In the genomic region with DNA sequence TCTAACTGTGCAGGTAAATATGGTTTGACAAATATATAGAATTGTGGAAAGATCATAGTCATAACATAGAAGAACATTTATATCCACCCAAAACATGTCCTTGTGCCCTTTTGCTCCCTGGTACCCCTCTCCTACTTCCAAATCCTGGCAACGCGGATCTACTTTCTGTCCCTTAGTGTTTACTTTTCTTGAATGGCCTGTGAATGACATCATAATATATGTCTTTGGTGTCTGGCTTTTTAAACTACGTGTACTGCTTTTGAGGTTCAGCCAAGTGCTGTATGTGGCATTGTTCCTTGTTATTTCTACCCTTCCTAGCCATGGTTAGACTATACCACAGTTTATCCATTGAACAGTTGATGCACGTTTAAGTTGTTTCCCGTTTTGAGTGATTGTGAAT, we compare ENCODE assay signal across 17 cellular contexts.
DNase-seq lines count a peak whose midpoint lies in the region; ATAC-seq and TF ChIP-seq lines count a peak whose summit lies in the region.
"Had no signal": no experiment of that assay in that cellular context is flagged by ENCODE, and none has a peak within 500 bp of the region (broad histone marks: within the 10 kb centered on the region; RNA-seq: fewer than 3 reads in every experiment).

No MANE protein-coding gene starts in this region.

- WGBS in prostate gland = 37% methylated on average over 5 of the region's 5 CpGs

- H3K36me3 ChIP-seq in prostate gland = no peaks in the 10 kb centered on the region

- peaks cover 30% of the 10 kb centered on the region for H3K4me1 Mint-ChIP-seq in activated CD4-positive, alpha-beta T cell treated with anti-CD3 and anti-CD28 coated beads, Interleukin-2, amount 10 ng/mL, durations not matched to agents 24 days and 14 days
- peaks cover 49% of the 10 kb centered on the region for H3K4me1 Mint-ChIP-seq in WTC11

- H3K27ac ChIP-seq in prostate gland = peak overlapping the region; percentile 11 to 46
- H3K27ac ChIP-seq: C4-2B, SK-N-MC had no signal

- no peaks in the 10 kb centered on the region for H3K9me3 Mint-ChIP-seq in activated CD4-positive, alpha-beta T cell treated with anti-CD3 and anti-CD28 coated beads, Interleukin-2, amount 10 ng/mL, durations not matched to agents 24 days and 14 days
- H3K9me3 Mint-ChIP-seq in WTC11 = no peaks in the 10 kb centered on the region
- H3K9me3 Mint-ChIP-seq: IgD-negative memory B cell had no signal

- no peaks in the 10 kb centered on the region for H3K27me3 Mint-ChIP-seq in activated CD4-positive, alpha-beta T cell treated with anti-CD3 and anti-CD28 coated beads, Interleukin-2, amount 10 ng/mL, durations not matched to agents 24 days and 14 days
- no peaks in the 10 kb centered on the region for H3K27me3 Mint-ChIP-seq in WTC11 (ENCODE audit: low read depth)
- H3K27me3 Mint-ChIP-seq: IgD-negative memory B cell had no signal

- H3K27me3 ChIP-seq in prostate gland (replicated peaks; ENCODE audit: insufficient read depth) = no peaks in the 10 kb centered on the region

- H3K36me3 Mint-ChIP-seq in activated CD4-positive, alpha-beta T cell treated with anti-CD3 and anti-CD28 coated beads, Interleukin-2, amount 10 ng/mL, durations not matched to agents 24 days and 14 days (ENCODE audit: low read depth) = peaks cover 2% of the 10 kb centered on the region
- no peaks in the 10 kb centered on the region for H3K36me3 Mint-ChIP-seq in WTC11

- ATAC-seq in WTC11 (no peak), HG03520 (IDR thresholded peaks at IDR 0.05; ENCODE audit: unreplicated experiment) (no peak), HG03457 (IDR thresholded peaks at IDR 0.05; ENCODE audit: unreplicated experiment) (no peak)
- ATAC-seq: Panc1 had no signal

- no peak overlapping the region for H3K4me3 ChIP-seq in prostate gland
- H3K4me3 ChIP-seq: SK-N-MC had no signal

- POLR2A ChIA-PET in WTC11 (lab: Charles Lee) = no interaction called here

- H3K9me3 ChIP-seq in prostate gland = no peaks in the 10 kb centered on the region

- no peak overlapping the region for H3K27ac Mint-ChIP-seq in activated CD4-positive, alpha-beta T cell treated with anti-CD3 and anti-CD28 coated beads, Interleukin-2, amount 10 ng/mL, durations not matched to agents 24 days and 14 days
- H3K27ac Mint-ChIP-seq in WTC11 = peak overlapping the region; percentile 1; the same call in 1 of the 2 replicates
- H3K27ac Mint-ChIP-seq: IgD-negative memory B cell had no signal

- peak; percentile 39 for DNase-seq in activated CD4-positive, alpha-beta T cell treated with anti-CD3 and anti-CD28 coated beads, Interleukin-2, amount 10 ng/mL, durations not matched to agents 24 days and 14 days
- DNase-seq in activated CD4-positive, alpha-beta T cell treated with anti-CD3 and anti-CD28 coated beads for 4 hours = no peak
- DNase-seq in NCI-H2029 treated with DMSO at 0.1 percent for 48 hours (lab: John Stamatoyannopoulos, UW) (peak; percentile 5), WTC11 (ENCODE audit: low spot score) (no peak), prostate gland (ENCODE audit: low spot score) (peak; percentile 21), NCI-H2196 treated with DMSO at 0.1 percent for 48 hours (lab: John Stamatoyannopoulos, UW; ENCODE audit: unreplicated experiment) (no peak)
- DNase-seq: DMS 273 treated with DMSO at 0.1 percent for 48 hours, H7, Kasumi-1, NCI-H187 treated with DMSO at 0.1 percent for 48 hours, NCI-H226 had no signal

- TF ChIP-seq CTCF in WTC11 (IDR thresholded peaks at IDR 0.05) (no peak), prostate gland (IDR thresholded peaks at IDR 0.05) (no peak)

- no peak overlapping the region for H3K4me3 Mint-ChIP-seq in activated CD4-positive, alpha-beta T cell treated with anti-CD3 and anti-CD28 coated beads, Interleukin-2, amount 10 ng/mL, durations not matched to agents 24 days and 14 days
- no peak overlapping the region for H3K4me3 Mint-ChIP-seq in WTC11
- H3K4me3 Mint-ChIP-seq: IgD-negative memory B cell had no signal

- CTCF ChIA-PET in WTC11 (lab: Charles Lee) = interaction anchor here (4.4 kb wide), 1 partner anchor 68 kb away, joined by 45 read pairs; no protein-coding TSS in a partner anchor

- H3K4me1 ChIP-seq in prostate gland (replicated peaks) = no peaks in the 10 kb centered on the region

- intact Hi-C loops in activated CD4-positive, alpha-beta T cell treated with anti-CD3 and anti-CD28 coated beads, Interleukin-2, amount 10 ng/mL, durations not matched to agents 24 days and 14 days (cut with micrococcal nuclease) = loop anchor here (10.0 kb wide), 1 partner anchor 863 kb away; no protein-coding TSS in a partner anchor
- intact Hi-C loops in prostate gland (cut with DNase I) = no loop called here

- no peak for TF ChIP-seq POLR2A in prostate gland (IDR thresholded peaks at IDR 0.05)

TF ChIP-seq in WTC11, 78 proteins besides CTCF, POLR2A, EP300 and RAD21 (continues in another document):
- TF ChIP-seq SMAD3 (CRISPR knock-in tag; IDR thresholded peaks at IDR 0.05; ENCODE audit: borderline replicate concordance) (no peak), EMX1 (CRISPR knock-in tag; IDR thresholded peaks at IDR 0.05) (no peak), CREB1 (CRISPR knock-in tag; IDR thresholded peaks at IDR 0.05) (no peak), CREM (CRISPR knock-in tag; IDR thresholded peaks at IDR 0.05) (no peak), ZNF416 (CRISPR knock-in tag; IDR thresholded peaks at IDR 0.05) (no peak), ZNF138 (CRISPR knock-in tag; conservative IDR thresholded peaks at IDR 0.05) (no peak), NR3C1 (CRISPR knock-in tag; conservative IDR thresholded peaks at IDR 0.05; ENCODE audit: low read depth) (no peak)
- TF ChIP-seq, protein P1, sequence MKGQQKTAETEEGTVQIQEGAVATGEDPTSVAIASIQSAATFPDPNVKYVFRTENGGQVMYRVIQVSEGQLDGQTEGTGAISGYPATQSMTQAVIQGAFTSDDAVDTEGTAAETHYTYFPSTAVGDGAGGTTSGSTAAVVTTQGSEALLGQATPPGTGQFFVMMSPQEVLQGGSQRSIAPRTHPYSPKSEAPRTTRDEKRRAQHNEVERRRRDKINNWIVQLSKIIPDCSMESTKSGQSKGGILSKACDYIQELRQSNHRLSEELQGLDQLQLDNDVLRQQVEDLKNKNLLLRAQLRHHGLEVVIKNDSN (CRISPR knock-in tag; IDR thresholded peaks at IDR 0.05) = no peak
- TF ChIP-seq, protein P2, sequence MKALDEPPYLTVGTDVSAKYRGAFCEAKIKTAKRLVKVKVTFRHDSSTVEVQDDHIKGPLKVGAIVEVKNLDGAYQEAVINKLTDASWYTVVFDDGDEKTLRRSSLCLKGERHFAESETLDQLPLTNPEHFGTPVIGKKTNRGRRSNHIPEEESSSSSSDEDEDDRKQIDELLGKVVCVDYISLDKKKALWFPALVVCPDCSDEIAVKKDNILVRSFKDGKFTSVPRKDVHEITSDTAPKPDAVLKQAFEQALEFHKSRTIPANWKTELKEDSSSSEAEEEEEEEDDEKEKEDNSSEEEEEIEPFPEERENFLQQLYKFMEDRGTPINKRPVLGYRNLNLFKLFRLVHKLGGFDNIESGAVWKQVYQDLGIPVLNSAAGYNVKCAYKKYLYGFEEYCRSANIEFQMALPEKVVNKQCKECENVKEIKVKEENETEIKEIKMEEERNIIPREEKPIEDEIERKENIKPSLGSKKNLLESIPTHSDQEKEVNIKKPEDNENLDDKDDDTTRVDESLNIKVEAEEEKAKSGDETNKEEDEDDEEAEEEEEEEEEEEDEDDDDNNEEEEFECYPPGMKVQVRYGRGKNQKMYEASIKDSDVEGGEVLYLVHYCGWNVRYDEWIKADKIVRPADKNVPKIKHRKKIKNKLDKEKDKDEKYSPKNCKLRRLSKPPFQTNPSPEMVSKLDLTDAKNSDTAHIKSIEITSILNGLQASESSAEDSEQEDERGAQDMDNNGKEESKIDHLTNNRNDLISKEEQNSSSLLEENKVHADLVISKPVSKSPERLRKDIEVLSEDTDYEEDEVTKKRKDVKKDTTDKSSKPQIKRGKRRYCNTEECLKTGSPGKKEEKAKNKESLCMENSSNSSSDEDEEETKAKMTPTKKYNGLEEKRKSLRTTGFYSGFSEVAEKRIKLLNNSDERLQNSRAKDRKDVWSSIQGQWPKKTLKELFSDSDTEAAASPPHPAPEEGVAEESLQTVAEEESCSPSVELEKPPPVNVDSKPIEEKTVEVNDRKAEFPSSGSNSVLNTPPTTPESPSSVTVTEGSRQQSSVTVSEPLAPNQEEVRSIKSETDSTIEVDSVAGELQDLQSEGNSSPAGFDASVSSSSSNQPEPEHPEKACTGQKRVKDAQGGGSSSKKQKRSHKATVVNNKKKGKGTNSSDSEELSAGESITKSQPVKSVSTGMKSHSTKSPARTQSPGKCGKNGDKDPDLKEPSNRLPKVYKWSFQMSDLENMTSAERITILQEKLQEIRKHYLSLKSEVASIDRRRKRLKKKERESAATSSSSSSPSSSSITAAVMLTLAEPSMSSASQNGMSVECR (CRISPR knock-in tag; IDR thresholded peaks at IDR 0.05; ENCODE audit: borderline replicate concordance) = no peak
- TF ChIP-seq, protein P3, sequence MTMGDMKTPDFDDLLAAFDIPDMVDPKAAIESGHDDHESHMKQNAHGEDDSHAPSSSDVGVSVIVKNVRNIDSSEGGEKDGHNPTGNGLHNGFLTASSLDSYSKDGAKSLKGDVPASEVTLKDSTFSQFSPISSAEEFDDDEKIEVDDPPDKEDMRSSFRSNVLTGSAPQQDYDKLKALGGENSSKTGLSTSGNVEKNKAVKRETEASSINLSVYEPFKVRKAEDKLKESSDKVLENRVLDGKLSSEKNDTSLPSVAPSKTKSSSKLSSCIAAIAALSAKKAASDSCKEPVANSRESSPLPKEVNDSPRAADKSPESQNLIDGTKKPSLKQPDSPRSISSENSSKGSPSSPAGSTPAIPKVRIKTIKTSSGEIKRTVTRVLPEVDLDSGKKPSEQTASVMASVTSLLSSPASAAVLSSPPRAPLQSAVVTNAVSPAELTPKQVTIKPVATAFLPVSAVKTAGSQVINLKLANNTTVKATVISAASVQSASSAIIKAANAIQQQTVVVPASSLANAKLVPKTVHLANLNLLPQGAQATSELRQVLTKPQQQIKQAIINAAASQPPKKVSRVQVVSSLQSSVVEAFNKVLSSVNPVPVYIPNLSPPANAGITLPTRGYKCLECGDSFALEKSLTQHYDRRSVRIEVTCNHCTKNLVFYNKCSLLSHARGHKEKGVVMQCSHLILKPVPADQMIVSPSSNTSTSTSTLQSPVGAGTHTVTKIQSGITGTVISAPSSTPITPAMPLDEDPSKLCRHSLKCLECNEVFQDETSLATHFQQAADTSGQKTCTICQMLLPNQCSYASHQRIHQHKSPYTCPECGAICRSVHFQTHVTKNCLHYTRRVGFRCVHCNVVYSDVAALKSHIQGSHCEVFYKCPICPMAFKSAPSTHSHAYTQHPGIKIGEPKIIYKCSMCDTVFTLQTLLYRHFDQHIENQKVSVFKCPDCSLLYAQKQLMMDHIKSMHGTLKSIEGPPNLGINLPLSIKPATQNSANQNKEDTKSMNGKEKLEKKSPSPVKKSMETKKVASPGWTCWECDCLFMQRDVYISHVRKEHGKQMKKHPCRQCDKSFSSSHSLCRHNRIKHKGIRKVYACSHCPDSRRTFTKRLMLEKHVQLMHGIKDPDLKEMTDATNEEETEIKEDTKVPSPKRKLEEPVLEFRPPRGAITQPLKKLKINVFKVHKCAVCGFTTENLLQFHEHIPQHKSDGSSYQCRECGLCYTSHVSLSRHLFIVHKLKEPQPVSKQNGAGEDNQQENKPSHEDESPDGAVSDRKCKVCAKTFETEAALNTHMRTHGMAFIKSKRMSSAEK (CRISPR knock-in tag; IDR thresholded peaks at IDR 0.05; ENCODE audit: borderline replicate concordance) = no peak

Comparison
In these comparisons a context has a peak if more than half of its experiments do, and no peak if none do; other contexts are left out.
1. DNase-seq: peak in activated CD4-positive, alpha-beta T cell treated with anti-CD3 and anti-CD28 coated beads, Interleukin-2, amount 10 ng/mL, durations not matched to agents 24 days and 14 days (single experiment), NCI-H2029 treated with DMSO at 0.1 percent for 48 hours (single experiment) and prostate gland (single experiment); none in activated CD4-positive, alpha-beta T cell treated with anti-CD3 and anti-CD28 coated beads for 4 hours (0 of 2), WTC11 (single experiment) and NCI-H2196 treated with DMSO at 0.1 percent for 48 hours (single experiment).